ENCODE assay signal across 8 cellular contexts in genomic region chr5:136058031-136058971, GRCh38. TPM values are rescaled to one million over a fixed set of nuclear protein-coding genes. Genes with fewer than 3 reads are reported as not detected.
DNase-seq lines count a peak whose midpoint lies in the region; ATAC-seq and TF ChIP-seq lines count a peak whose summit lies in the region.

No MANE protein-coding gene starts in this region.

- POLR2A ChIA-PET in activated CD8-positive, alpha-beta T cell treated with anti-CD3 and anti-CD28 coated beads, Interleukin-2, amount 10 ng/mL, durations not matched to agents 7 days and 5 days (lab: Charles Lee): no interaction called here

- H3K4me1 Mint-ChIP-seq in activated CD8-positive, alpha-beta T cell treated with anti-CD3 and anti-CD28 coated beads, Interleukin-2, amount 10 ng/mL, durations not matched to agents 7 days and 5 days (ENCODE audit: low read depth): no peaks in the 10 kb centered on the region

- H3K36me3 ChIP-seq in stomach smooth muscle (ENCODE audit: control insufficient read depth in 2 of 2, insufficient read depth in 2 of 2, low read length in 2 of 2): peaks cover 21 to 36% of the 10 kb centered on the region in 2 donors

- H3K27ac Mint-ChIP-seq in activated CD8-positive, alpha-beta T cell treated with anti-CD3 and anti-CD28 coated beads, Interleukin-2, amount 10 ng/mL, durations not matched to agents 7 days and 5 days: no peak overlapping the region

- H3K9me3 Mint-ChIP-seq in activated CD8-positive, alpha-beta T cell treated with anti-CD3 and anti-CD28 coated beads, Interleukin-2, amount 10 ng/mL, durations not matched to agents 7 days and 5 days (ENCODE audit: insufficient read depth): no peaks in the 10 kb centered on the region

- peak overlapping the region; percentile 52 to 72 for H3K9ac ChIP-seq in stomach smooth muscle (ENCODE audit: low read length in 2 of 2)

- H3K4me3 Mint-ChIP-seq in activated CD8-positive, alpha-beta T cell treated with anti-CD3 and anti-CD28 coated beads, Interleukin-2, amount 10 ng/mL, durations not matched to agents 7 days and 5 days: no peak overlapping the region

- ATAC-seq in activated CD8-positive, alpha-beta T cell treated with anti-CD3 and anti-CD28 coated beads, Interleukin-2, amount 10 ng/mL, durations not matched to agents 7 days and 5 days: no peak
- ATAC-seq in GM21737 (IDR thresholded peaks at IDR 0.05; ENCODE audit: unreplicated experiment): no peak

- H3K4me3 ChIP-seq in WI38 (ENCODE audit: low read depth, low read length): no peak overlapping the region
- peak overlapping the region; percentile 0 to 55 for H3K4me3 ChIP-seq in stomach smooth muscle (ENCODE audit: low read length in 2 of 2)

- peak overlapping the region; percentile 95 for H3K27ac ChIP-seq in stomach smooth muscle (ENCODE audit: low read length)

- H3K27me3 Mint-ChIP-seq in activated CD8-positive, alpha-beta T cell treated with anti-CD3 and anti-CD28 coated beads, Interleukin-2, amount 10 ng/mL, durations not matched to agents 7 days and 5 days (ENCODE audit: low read depth): no peaks in the 10 kb centered on the region

- H3K36me3 Mint-ChIP-seq in activated CD8-positive, alpha-beta T cell treated with anti-CD3 and anti-CD28 coated beads, Interleukin-2, amount 10 ng/mL, durations not matched to agents 7 days and 5 days (ENCODE audit: low read depth): no peaks in the 10 kb centered on the region

- no peaks in the 10 kb centered on the region for H3K27me3 ChIP-seq in stomach smooth muscle (ENCODE audit: control insufficient read depth in 1 of 2, insufficient read depth in 2 of 2, low read length in 2 of 2)

- peaks cover 52% of the 10 kb centered on the region for H3K4me1 ChIP-seq in stomach smooth muscle (ENCODE audit: control insufficient read depth, insufficient read depth, low read length)

- H3K9me3 ChIP-seq in stomach smooth muscle (ENCODE audit: control insufficient read depth in 2 of 2, low read length in 2 of 2): no peaks in the 10 kb centered on the region

- DNase-seq in HK-2 (ENCODE audit: unreplicated experiment) (peak; percentile 80), hepatic stellate cell (ENCODE audit: low spot score) (peak; percentile 71), NCI-H2081 (lab: John Stamatoyannopoulos, UW) (no peak), cortex of kidney (lab: John Stamatoyannopoulos, UW) (no peak)
- no peak for DNase-seq in activated CD8-positive, alpha-beta T cell treated with anti-CD3 and anti-CD28 coated beads, Interleukin-2, amount 10 ng/mL, durations not matched to agents 7 days and 5 days

- TF ChIP-seq CTCF in WI38 (IDR thresholded peaks at IDR 0.05; ENCODE audit: low read depth, low read length): peak; percentile 59; the same call in 1 of the 2 replicates

- CTCF ChIA-PET in activated CD8-positive, alpha-beta T cell treated with anti-CD3 and anti-CD28 coated beads, Interleukin-2, amount 10 ng/mL, durations not matched to agents 7 days and 5 days (lab: Charles Lee): no interaction called here

RNA-seq across cellular contexts. Expression of gene TGFBI, which starts 29.5 kb away (rescaled TPM):
- not detected for total RNA-seq in activated CD8-positive, alpha-beta T cell treated with anti-CD3 and anti-CD28 coated beads, Interleukin-2, amount 10 ng/mL, durations not matched to agents 7 days and 5 days

Comparison
In these comparisons a context has a peak if more than half of its experiments do, and no peak if none do; other contexts are left out.
1. DNase-seq: peak in HK-2 (single experiment) and hepatic stellate cell (single experiment); none in NCI-H2081 (0 of 2), activated CD8-positive, alpha-beta T cell treated with anti-CD3 and anti-CD28 coated beads, Interleukin-2, amount 10 ng/mL, durations not matched to agents 7 days and 5 days (single experiment) and cortex of kidney (single experiment).